7 cellular contexts compared by ENCODE assay signal in genomic region chr3:185511711-185512110, GRCh38. TPM values are rescaled to one million over a fixed set of nuclear protein-coding genes. Genes with fewer than 3 reads are reported as not detected.
"Had no signal": no experiment of that assay in that cellular context is flagged by ENCODE, and none has a peak within 500 bp of the region (broad histone marks: within the 10 kb centered on the region; RNA-seq: fewer than 3 reads in every experiment).

No MANE protein-coding gene starts in this region.

- H3K27ac ChIP-seq: GM23248 had no signal

- H2AFZ ChIP-seq: GM23248 had no signal

- H3K9ac ChIP-seq: GM23248 had no signal

- FAIRE-seq: HTR-8/SVneo had no signal

- H3K4me3 ChIP-seq: GM23248 had no signal

- DNase-seq: GM23248, GOT3, H9, HCEC 1CT, KBM-7 had no signal

RNA-seq across cellular contexts. Expression of gene LIPH, which starts 40.7 kb away (rescaled TPM):
- total RNA-seq: GM23248 had no signal
- polyA plus RNA-seq: IgD-negative memory B cell had no signal
